ENCODE assay signal across 39 cellular contexts in genomic region chr20:31953749-31954148, GRCh38. TPM values are rescaled to one million over a fixed set of nuclear protein-coding genes. Genes with fewer than 3 reads are reported as not detected.
"Had no signal": no experiment of that assay in that cellular context is flagged by ENCODE, and none has a peak within 500 bp of the region (broad histone marks: within the 10 kb centered on the region; RNA-seq: fewer than 3 reads in every experiment).

No MANE protein-coding gene starts in this region.

- H3K9me3 ChIP-seq: MG63 had no signal

- H3K4me2 ChIP-seq: KMS-11 had no signal

- H3K4me3 ChIP-seq: MG63 had no signal

- H3K9ac ChIP-seq: KMS-11 had no signal

- H3K27ac ChIP-seq: KMS-11 had no signal

- DNase-seq: Karpas-422, Kasumi-1, MG63, MM.1S, MV-4-11, NCI-H1048, NCI-H1092, NCI-H1092 treated with DMSO at 0.1 percent for 48 hours, NCI-H1105, NCI-H1105 treated with DMSO at 0.1 percent for 48 hours, NCI-H1417, NCI-H1417 treated with DMSO at 0.1 percent for 48 hours, NCI-H1436, NCI-H1436 treated with DMSO at 0.1 percent for 48 hours, NCI-H146, NCI-H1694, NCI-H1694 treated with DMSO at 0.1 percent for 48 hours, NCI-H187, NCI-H187 treated with DMSO at 0.1 percent for 48 hours, NCI-H1930, NCI-H2029, NCI-H2029 treated with DMSO at 0.1 percent for 48 hours, NCI-H2081, NCI-H2081 treated with DMSO at 0.1 percent for 48 hours, NCI-H2107, NCI-H2171, NCI-H2171 treated with DMSO at 0.1 percent for 48 hours, NCI-H2227 treated with DMSO at 0.1 percent for 48 hours, NCI-H226, NCI-H345, NCI-H446, NCI-H446 treated with DMSO at 0.1 percent for 48 hours, NCI-H510A, NCI-H510A treated with DMSO at 0.1 percent for 48 hours had no signal

RNA-seq across cellular contexts. Expression of gene XKR7, which starts 14.2 kb away (rescaled TPM):
- total RNA-seq: LHCN-M2, MCF 10A, NCI-H460 had no signal

RNA-seq across cellular contexts. Expression of gene CCM2L, which starts 56.5 kb away (rescaled TPM):
- total RNA-seq: LHCN-M2, M059J, MCF 10A, NCI-H460 had no signal
